8 cellular contexts compared by ENCODE assay signal in the genomic region with DNA sequence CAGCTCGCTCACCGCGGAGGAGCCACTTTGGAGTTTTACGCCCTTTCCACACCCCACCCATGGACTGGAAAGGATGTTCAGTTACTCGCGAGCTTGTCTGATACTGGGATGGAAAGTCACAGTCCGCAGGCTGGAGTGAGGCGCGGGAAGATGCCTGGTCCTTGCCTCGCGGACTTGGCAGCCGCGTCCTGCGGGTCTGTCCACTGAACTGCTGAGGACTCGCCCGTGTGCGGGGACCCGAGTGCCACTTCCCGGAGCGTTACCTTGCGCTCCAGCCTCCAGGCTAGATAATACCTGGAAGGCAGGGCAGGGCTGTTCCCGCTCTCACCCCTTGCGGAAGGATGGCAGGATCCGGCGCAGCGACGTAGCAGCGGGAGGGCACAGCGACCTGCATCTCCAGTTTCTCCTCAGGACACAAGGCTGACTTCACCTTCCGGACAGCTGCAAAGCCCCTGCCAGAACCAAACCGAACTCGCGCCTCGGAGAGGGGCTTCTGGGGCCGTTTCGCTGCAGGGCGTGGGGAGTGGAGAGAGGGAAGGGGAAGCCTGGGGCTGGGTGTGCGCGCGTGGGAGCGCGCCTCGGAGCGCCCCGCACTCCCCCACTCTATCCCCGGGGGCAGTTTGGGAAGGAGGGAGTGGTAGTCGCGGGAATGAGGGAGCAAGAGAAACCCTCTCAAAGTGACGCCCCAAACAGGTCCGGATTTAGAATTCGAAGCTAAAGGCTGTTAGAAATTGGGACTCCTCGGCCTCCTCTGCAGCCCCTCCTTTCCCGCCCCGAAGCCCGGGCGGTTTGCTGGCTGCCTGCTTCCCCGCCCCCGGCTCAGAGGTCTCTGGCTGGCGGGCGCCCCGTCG. TPM values are rescaled to one million over a fixed set of nuclear protein-coding genes. Genes with fewer than 3 reads are reported as not detected.
DNase-seq lines count a peak whose midpoint lies in the region; ATAC-seq, FAIRE-seq and TF ChIP-seq lines count a peak whose summit lies in the region.

Gene KCNQ5, plus strand, starts transcription at position 822 of the 851 bp plus-strand sequence.

- H3K27me3 ChIP-seq in MM.1S (replicated peaks; ENCODE audit: insufficient read depth, low read length) (no peaks in the 10 kb centered on the region), prostate gland (replicated peaks; ENCODE audit: insufficient read depth) (no peaks in the 10 kb centered on the region)

- H3K27me3 Mint-ChIP-seq in activated T-helper 17 cell treated with anti-CD3 and anti-CD28 coated beads, Interleukin-2, amount 50 U/mL, for 72 hours, result peaks cover 8% of the 10 kb centered on the region

- ATAC-seq in A549, result peak; percentile 40 to 65; a peak in 5 of 6 replicates
- ATAC-seq in GM18511 (IDR thresholded peaks at IDR 0.05; ENCODE audit: unreplicated experiment), result peak; percentile 10
- no peak for ATAC-seq in activated T-helper 17 cell treated with anti-CD3 and anti-CD28 coated beads, Interleukin-2, amount 50 U/mL, for 72 hours (replicated peaks)
- ATAC-seq in GM21360 (IDR thresholded peaks at IDR 0.05; ENCODE audit: unreplicated experiment), result no peak

- H3K9ac ChIP-seq in MM.1S (ENCODE audit: low read length), result peak within 1 kb of the TSS; percentile 90

- H3K27ac ChIP-seq in A549 (peak within 1 kb of the TSS; percentile 71 to 89), MM.1S (ENCODE audit: low read length) (peak within 1 kb of the TSS; percentile 58), prostate gland (no peak within 1 kb of the TSS)

- FAIRE-seq in A549 (lab: Jason Lieb, UNC), result no peak

- H2AFZ ChIP-seq in MM.1S (ENCODE audit: low read length), result peak within 1 kb of the TSS; percentile 98

- peaks cover 6% of the 10 kb centered on the region; the same call in 1 of the 3 replicates for H3K4me1 ChIP-seq in A549
- peaks cover 23% of the 10 kb centered on the region for H3K4me1 ChIP-seq in MM.1S (ENCODE audit: low read length)
- H3K4me1 ChIP-seq in prostate gland (replicated peaks), result peaks cover 6% of the 10 kb centered on the region

- peaks cover 28% of the 10 kb centered on the region for H3F3A ChIP-seq in MM.1S (ENCODE audit: insufficient read depth, low read length)

- H3K4me3 ChIP-seq in A549 (peak within 1 kb of the TSS; percentile 72), MM.1S (ENCODE audit: low read length) (peak within 1 kb of the TSS; percentile 92), prostate gland (peak within 1 kb of the TSS; percentile 41 to 43)

- no peak for TF ChIP-seq POLR2A in A549 (IDR thresholded peaks at IDR 0.05; ENCODE audit: low read length)
- no peak for TF ChIP-seq POLR2A in prostate gland (IDR thresholded peaks at IDR 0.05)

- H3K27ac Mint-ChIP-seq in activated T-helper 17 cell treated with anti-CD3 and anti-CD28 coated beads, Interleukin-2, amount 50 U/mL, for 72 hours, result no peak within 1 kb of the TSS

- POLR2A ChIA-PET in A549 (lab: Yijun Ruan, JAX), result no interaction called here

- CTCF ChIA-PET in A549 (lab: Yijun Ruan, JAX), result interaction anchor here (0.6 to 10.1 kb wide), 8 partner anchors 13 to 518 kb away, joined by 3 to 125 read pairs (median 4); no protein-coding TSS in a partner anchor

- DNase-seq in A549 (ENCODE audit: low read depth in 1 of 2, low spot score in 1 of 2) (peak; percentile 11 to 24), MM.1S (no peak), globus pallidus (ENCODE audit: low spot score) (peak; percentile 13), prostate gland (ENCODE audit: low spot score) (no peak), NCI-H446 (lab: John Stamatoyannopoulos, UW) (no peak)

- H3K4me3 Mint-ChIP-seq in activated T-helper 17 cell treated with anti-CD3 and anti-CD28 coated beads, Interleukin-2, amount 50 U/mL, for 72 hours, result peak within 1 kb of the TSS; percentile 87

- H3K36me3 Mint-ChIP-seq in activated T-helper 17 cell treated with anti-CD3 and anti-CD28 coated beads, Interleukin-2, amount 50 U/mL, for 72 hours (ENCODE audit: low read depth), result no peaks in the 10 kb centered on the region

- peak within 1 kb of the TSS; percentile 91 for H3K4me2 ChIP-seq in A549
- peak within 1 kb of the TSS; percentile 98 for H3K4me2 ChIP-seq in MM.1S (ENCODE audit: low read depth, low read length)

- H3K9me3 Mint-ChIP-seq in activated T-helper 17 cell treated with anti-CD3 and anti-CD28 coated beads, Interleukin-2, amount 50 U/mL, for 72 hours, result no peaks in the 10 kb centered on the region

- H3K4me1 Mint-ChIP-seq in activated T-helper 17 cell treated with anti-CD3 and anti-CD28 coated beads, Interleukin-2, amount 50 U/mL, for 72 hours, result peaks cover 22% of the 10 kb centered on the region

- peaks cover 40% of the 10 kb centered on the region for H3K79me2 ChIP-seq in MM.1S (ENCODE audit: low read length)

- no peaks in the 10 kb centered on the region for H3K9me2 ChIP-seq in MM.1S (replicated peaks; ENCODE audit: insufficient read depth, low read length)

- no peak for TF ChIP-seq EP300 in A549 (IDR thresholded peaks at IDR 0.05)

- no peak for TF ChIP-seq RAD21 in A549 (conservative IDR thresholded peaks at IDR 0.05 in 1 of 2, IDR thresholded peaks at IDR 0.05 in 1 of 2)

- WGBS in A549 (ENCODE audit: missing lambda C conversion rate), result 12% methylated on average over 16 of the region's 62 CpGs
- under 1% methylated on average over 62 of the region's 62 CpGs for WGBS in prostate gland

- TF ChIP-seq CTCF in A549 (IDR thresholded peaks at IDR 0.05), result no peak
- no peak for TF ChIP-seq CTCF in MM.1S (IDR thresholded peaks at IDR 0.05; ENCODE audit: low read length)
- TF ChIP-seq CTCF in prostate gland (IDR thresholded peaks at IDR 0.05), result no peak

- no peaks in the 10 kb centered on the region for H3K36me3 ChIP-seq in MM.1S (replicated peaks; ENCODE audit: insufficient read depth, low read length)
- H3K36me3 ChIP-seq in prostate gland, result no peaks in the 10 kb centered on the region

- H4K20me1 ChIP-seq in MM.1S (ENCODE audit: insufficient read depth, low read length), result no peaks in the 10 kb centered on the region

- H3K9me3 ChIP-seq in A549 (no peaks in the 10 kb centered on the region), MM.1S (replicated peaks; ENCODE audit: insufficient read depth, low read length) (no peaks in the 10 kb centered on the region), prostate gland (no peaks in the 10 kb centered on the region)

- intact Hi-C loops in prostate gland (cut with DNase I), result loop anchor here (2.0 kb wide), 1 partner anchor 509 kb away; no protein-coding TSS in a partner anchor

TF ChIP-seq in A549, 52 proteins besides CTCF, POLR2A, EP300 and RAD21:
- TF ChIP-seq RNF2 (IDR thresholded peaks at IDR 0.05; ENCODE audit: borderline replicate concordance, low read depth) (no peak), HOXB5 (CRISPR knock-in tag; IDR thresholded peaks at IDR 0.05) (no peak), MAFK (IDR thresholded peaks at IDR 0.05; ENCODE audit: partially characterized antibody) (no peak), CBX8 (IDR thresholded peaks at IDR 0.05) (no peak), KDM5A (IDR thresholded peaks at IDR 0.05) (no peak), HOXA7 (CRISPR knock-in tag; IDR thresholded peaks at IDR 0.05) (no peak), EHMT2 (IDR thresholded peaks at IDR 0.05; ENCODE audit: low read depth) (no peak), RCOR1 (IDR thresholded peaks at IDR 0.05; ENCODE audit: low read depth, low read length) (no peak), RFX5 (IDR thresholded peaks at IDR 0.05) (no peak)
- TF ChIP-seq, protein P1, sequence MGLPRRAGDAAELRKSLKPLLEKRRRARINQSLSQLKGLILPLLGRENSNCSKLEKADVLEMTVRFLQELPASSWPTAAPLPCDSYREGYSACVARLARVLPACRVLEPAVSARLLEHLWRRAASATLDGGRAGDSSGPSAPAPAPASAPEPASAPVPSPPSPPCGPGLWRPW (IDR thresholded peaks at IDR 0.05), result no peak

RNA-seq across cellular contexts. Expression of gene KCNQ5, which starts in this region (rescaled TPM):
- polyA plus RNA-seq in A549 (2011; rRNA removed) (1.2 TPM in 2 replicates), A549 (2017; fragmentation: RNase III; extraction: RNeasy Plus Mini Kit Qiagen cat#74134 plus additional on column Dnase treatment) (1.3 to 1.5 TPM (median 1.4 TPM) in 3 replicates)
- 0.40 and 0.48 TPM in 2 replicates for polyA plus RNA-seq in A549 (2012; cell fraction: cytosol; rRNA removed)
- polyA plus RNA-seq in A549 (2012; cell fraction: nucleus; rRNA removed), result 0.41 and 0.61 TPM in 2 replicates
- polyA minus RNA-seq in A549 (2011; rRNA and poly(A)+ RNA removed), result 2.7 and 6.5 TPM in 2 replicates
- total RNA-seq in activated T-helper 17 cell treated with anti-CD3 and anti-CD28 coated beads, Interleukin-2, amount 50 U/mL, for 72 hours, result 1 to 10 TPM; 1.3 to 8.5 TPM
- total RNA-seq in prostate gland, result 1 to 10 TPM; 3.6 to 4.1 TPM

Comparison
In these comparisons a context has a peak if more than half of its experiments do, and no peak if none do; other contexts are left out.
1. ATAC-seq: peak in A549 (2 of 2) and GM18511 (single experiment); none in activated T-helper 17 cell treated with anti-CD3 and anti-CD28 coated beads, Interleukin-2, amount 50 U/mL, for 72 hours (single experiment) and GM21360 (single experiment).
2. DNase-seq: peak in A549 (2 of 2) and globus pallidus (single experiment); none in MM.1S (single experiment), prostate gland (single experiment) and NCI-H446 (0 of 2).
3. H3K27ac ChIP-seq: peak in A549 (2 of 2) and MM.1S (single experiment); none in prostate gland (0 of 2).
4. H3K4me3 ChIP-seq: peak in every context shown above with its lines; median percentile 92 in MM.1S; 72 in A549; 42 in prostate gland.